ENCODE assay signal across 8 cellular contexts in genomic region chr1:151992345-151993083, GRCh38. TPM values are rescaled to one million over a fixed set of nuclear protein-coding genes. Genes with fewer than 3 reads are reported as not detected.
A peak's percentile ranks its signal among the peaks of the same experiment; 100 is the strongest.
DNase-seq lines count a peak whose midpoint lies in the region; ATAC-seq and TF ChIP-seq lines count a peak whose summit lies in the region.

No MANE protein-coding gene starts in this region.

- TF ChIP-seq CTCF in omental fat pad (IDR thresholded peaks at IDR 0.05): no peak

- H3K9me3 ChIP-seq in ES-I3 (ENCODE audit: control insufficient read depth, insufficient read depth, low read length): no peaks in the 10 kb centered on the region

- peaks cover 8% of the 10 kb centered on the region; the same call in 1 of the 2 replicates for H3K36me3 ChIP-seq in ES-I3 (ENCODE audit: insufficient read depth, low read length)

- DNase-seq in NCI-H460 (ENCODE audit: extremely low read depth, low read depth) (peak; percentile 98), activated gamma-delta T cell (lab: John Stamatoyannopoulos, UW) (peak; percentile 10), glomerular visceral epithelial cell (ENCODE audit: extremely low spot score) (peak; percentile 99), omental fat pad (ENCODE audit: low spot score) (peak; percentile 80)
- DNase-seq in central memory CD4-positive, alpha-beta T cell: no peak

- peaks cover 39% of the 10 kb centered on the region for H3K4me1 ChIP-seq in ES-I3 (ENCODE audit: insufficient read depth, low read length)

- peak; percentile 78 for ATAC-seq in omental fat pad (ENCODE audit: low FRiP score)
- ATAC-seq in HG02885 (IDR thresholded peaks at IDR 0.05; ENCODE audit: poor library complexity, unreplicated experiment): no peak
- ATAC-seq in HG03460 (IDR thresholded peaks at IDR 0.05; ENCODE audit: unreplicated experiment): no peak

- H3K9ac ChIP-seq in ES-I3 (ENCODE audit: low read depth, low read length): peak overlapping the region; percentile 97

RNA-seq across cellular contexts. Expression of gene S100A10, which starts 1.1 kb away (rescaled TPM):
- 373 and 385 TPM in 2 replicates for total RNA-seq in NCI-H460 (2014; rRNA removed; shearing (Covaris generic))
- 57.9 and 63.6 TPM in 2 replicates for polyA plus RNA-seq in NCI-H460 (2014; cell fraction: nucleus; rRNA removed)
- 100 to 1,000 TPM; 127 to 351 (median 161) TPM for total RNA-seq in omental fat pad

RNA-seq across cellular contexts. Expression of gene S100A11, which starts 44.3 kb away (rescaled TPM):
- 879 and 977 TPM in 2 replicates for total RNA-seq in NCI-H460 (2014; rRNA removed; shearing (Covaris generic))
- polyA plus RNA-seq in NCI-H460 (2014; cell fraction: nucleus; rRNA removed): 216 and 287 TPM in 2 replicates
- 100 to 1,000 TPM; 211 to 389 (median 295) TPM for total RNA-seq in omental fat pad
